ENCODE assay signal across 17 cellular contexts in the genomic region with DNA sequence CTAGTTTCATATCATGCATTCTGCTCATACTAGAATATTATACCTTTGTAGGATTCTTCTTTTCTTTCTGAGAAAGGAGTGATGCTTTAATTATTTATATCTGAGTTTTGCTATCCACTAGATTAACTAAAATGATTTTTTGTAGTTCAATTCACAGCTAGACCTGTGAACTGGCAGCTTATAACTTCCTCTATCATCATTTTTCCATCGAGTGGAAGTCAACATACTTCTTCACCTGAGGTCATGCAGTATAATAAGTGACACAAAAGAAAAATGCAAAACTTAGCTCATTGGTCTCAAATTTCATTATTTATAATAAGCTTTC. TPM values are rescaled to one million over a fixed set of nuclear protein-coding genes. Genes with fewer than 3 reads are reported as not detected.
DNase-seq lines count a peak whose midpoint lies in the region; ATAC-seq and TF ChIP-seq lines count a peak whose summit lies in the region.
"Had no signal": no experiment of that assay in that cellular context is flagged by ENCODE, and none has a peak within 500 bp of the region (broad histone marks: within the 10 kb centered on the region; RNA-seq: fewer than 3 reads in every experiment).

No MANE protein-coding gene starts in this region.

- H3K4me3 ChIP-seq in tibial artery: no peak overlapping the region
- H3K4me3 ChIP-seq: colonic mucosa, PC-9 had no signal

- peaks cover 71% of the 10 kb centered on the region for H3K36me3 Mint-ChIP-seq in activated CD4-positive, alpha-beta T cell treated with anti-CD3 and anti-CD28 coated beads, Interleukin-2, amount 10 ng/mL, durations not matched to agents 24 days and 14 days (ENCODE audit: low read depth)
- peaks cover 13% of the 10 kb centered on the region for H3K36me3 Mint-ChIP-seq in T-cell
- peaks cover 13 to 94% (median 22%) of the 10 kb centered on the region in 3 donors for H3K36me3 Mint-ChIP-seq in naive thymus-derived CD8-positive, alpha-beta T cell
- H3K36me3 Mint-ChIP-seq: CD14-positive monocyte; natural killer cell treated with Interleukin-12 subunit alpha and Interleukin-12 subunit beta and Interleukin-15 and Interleukin-18, amount 100 ng/mL, for 72 hours had no signal

- H3K9me3 ChIP-seq in tibial artery: no peaks in the 10 kb centered on the region
- H3K9me3 ChIP-seq: colonic mucosa, SK-N-SH had no signal

- no peaks in the 10 kb centered on the region for H3K27me3 ChIP-seq in tibial artery
- H3K27me3 ChIP-seq: colonic mucosa had no signal

- POLR2A ChIA-PET in T-cell (lab: Charles Lee): interaction anchor here in 1 of 2 donors (0.6 kb wide), 2 partner anchors 19 to 192 kb away, joined by 3 to 4 read pairs; no protein-coding TSS in a partner anchor
- POLR2A ChIA-PET in naive thymus-derived CD8-positive, alpha-beta T cell (lab: Charles Lee): interaction anchor here (1.4 to 2.1 kb wide), 3 partner anchors 16 to 503 kb away, joined by 3 to 8 read pairs (median 6); no protein-coding TSS in a partner anchor

- peaks cover 59% of the 10 kb centered on the region for H3K4me1 Mint-ChIP-seq in activated CD4-positive, alpha-beta T cell treated with anti-CD3 and anti-CD28 coated beads, Interleukin-2, amount 10 ng/mL, durations not matched to agents 24 days and 14 days
- peaks cover 51 to 64% (median 56%) of the 10 kb centered on the region in 3 donors for H3K4me1 Mint-ChIP-seq in T-cell
- peaks cover 23 to 78% (median 66%) of the 10 kb centered on the region in 4 donors for H3K4me1 Mint-ChIP-seq in naive thymus-derived CD8-positive, alpha-beta T cell

- peak overlapping the region; percentile 62 for H3K27ac Mint-ChIP-seq in activated CD4-positive, alpha-beta T cell treated with anti-CD3 and anti-CD28 coated beads, Interleukin-2, amount 10 ng/mL, durations not matched to agents 24 days and 14 days
- H3K27ac Mint-ChIP-seq in T-cell: peak overlapping the region in 1 of 2 donors; percentile 75
- peak overlapping the region in 9 of 10 donors; percentile 16 to 97 (median 90) for H3K27ac Mint-ChIP-seq in naive thymus-derived CD8-positive, alpha-beta T cell
- H3K27ac Mint-ChIP-seq: CD14-positive monocyte; natural killer cell treated with Interleukin-12 subunit alpha and Interleukin-12 subunit beta and Interleukin-15 and Interleukin-18, amount 100 ng/mL, for 72 hours had no signal

- H3K27ac ChIP-seq in tibial artery: no peak overlapping the region
- H3K27ac ChIP-seq: colonic mucosa, HL-60, PC-9 had no signal

- H3K4me3 Mint-ChIP-seq in activated CD4-positive, alpha-beta T cell treated with anti-CD3 and anti-CD28 coated beads, Interleukin-2, amount 10 ng/mL, durations not matched to agents 24 days and 14 days: peak overlapping the region; percentile 79
- H3K4me3 Mint-ChIP-seq in T-cell: peak overlapping the region in 2 of 3 donors; percentile 43 to 95
- H3K4me3 Mint-ChIP-seq in naive thymus-derived CD8-positive, alpha-beta T cell: peak overlapping the region; percentile 60 to 100 (median 95)
- H3K4me3 Mint-ChIP-seq: CD14-positive monocyte; natural killer cell treated with Interleukin-12 subunit alpha and Interleukin-12 subunit beta and Interleukin-15 and Interleukin-18, amount 100 ng/mL, for 72 hours had no signal

- intact Hi-C loops in activated CD4-positive, alpha-beta T cell treated with anti-CD3 and anti-CD28 coated beads, Interleukin-2, amount 10 ng/mL, durations not matched to agents 24 days and 14 days (cut with micrococcal nuclease): loop anchor here (1.0 to 2.0 kb wide), 3 partner anchors 8 to 504 kb away; a partner anchor contains a TSS
- intact Hi-C loops in tibial artery (cut with DNase I; ENCODE audit: low total_unique reads): loop anchor here (10.0 kb wide), 1 partner anchor 636 kb away; no protein-coding TSS in a partner anchor

- H3K27me3 Mint-ChIP-seq in activated CD4-positive, alpha-beta T cell treated with anti-CD3 and anti-CD28 coated beads, Interleukin-2, amount 10 ng/mL, durations not matched to agents 24 days and 14 days: no peaks in the 10 kb centered on the region
- H3K27me3 Mint-ChIP-seq in T-cell: no peaks in the 10 kb centered on the region
- H3K27me3 Mint-ChIP-seq in naive thymus-derived CD8-positive, alpha-beta T cell: no peaks in the 10 kb centered on the region
- H3K27me3 Mint-ChIP-seq: activated CD4-positive, alpha-beta memory T cell treated with anti-CD3 and anti-CD28 coated beads, Interleukin-2, amount 10 ng/mL, durations not matched to agents 7 days and 5 days; natural killer cell treated with Interleukin-12 subunit alpha and Interleukin-12 subunit beta and Interleukin-15 and Interleukin-18, amount 100 ng/mL, for 72 hours had no signal

- CTCF ChIA-PET in T-cell (lab: Charles Lee): interaction anchor here (0.5 to 2.2 kb wide), 28 partner anchors 8 to 1434 kb away, joined by 3 to 20 read pairs (median 4); no protein-coding TSS in a partner anchor

- no peak for DNase-seq in activated CD4-positive, alpha-beta T cell treated with anti-CD3 and anti-CD28 coated beads, Interleukin-2, amount 10 ng/mL, durations not matched to agents 24 days and 14 days
- DNase-seq in activated CD4-positive, alpha-beta T cell treated with anti-CD3 and anti-CD28 coated beads, Interleukin-2, amount 50 U/mL, for 1 hour: no peak
- DNase-seq in T-cell: no peak
- no peak for DNase-seq in naive thymus-derived CD8-positive, alpha-beta T cell
- DNase-seq in tibial artery: no peak
- DNase-seq: colonic mucosa, DMS79 treated with DMSO at 0.1 percent for 48 hours, PC-9, SK-N-SH had no signal

- no peaks in the 10 kb centered on the region for H3K36me3 ChIP-seq in tibial artery
- H3K36me3 ChIP-seq: colonic mucosa had no signal

- H3K4me1 ChIP-seq in tibial artery: peaks cover 0 to 10% (median 0%) of the 10 kb centered on the region in 4 donors
- H3K4me1 ChIP-seq: colonic mucosa had no signal

- H3K9me3 Mint-ChIP-seq in activated CD4-positive, alpha-beta T cell treated with anti-CD3 and anti-CD28 coated beads, Interleukin-2, amount 10 ng/mL, durations not matched to agents 24 days and 14 days: no peaks in the 10 kb centered on the region
- H3K9me3 Mint-ChIP-seq in T-cell: no peaks in the 10 kb centered on the region
- no peaks in the 10 kb centered on the region for H3K9me3 Mint-ChIP-seq in naive thymus-derived CD8-positive, alpha-beta T cell
- H3K9me3 Mint-ChIP-seq: activated CD4-positive, alpha-beta memory T cell treated with anti-CD3 and anti-CD28 coated beads, Interleukin-2, amount 10 ng/mL, durations not matched to agents 7 days and 5 days; CD14-positive monocyte; natural killer cell treated with Interleukin-12 subunit alpha and Interleukin-12 subunit beta and Interleukin-15 and Interleukin-18, amount 100 ng/mL, for 72 hours had no signal

- ATAC-seq in GM19397 (IDR thresholded peaks at IDR 0.05; ENCODE audit: unreplicated experiment): peak; percentile 7
- peak in 2 of 4 experiments; percentile 14 to 36 for ATAC-seq in T-cell (replicated peaks in 1 of 4)
- peak; percentile 17 to 23 for ATAC-seq in naive thymus-derived CD8-positive, alpha-beta T cell
- ATAC-seq in HG02759 (IDR thresholded peaks at IDR 0.05; ENCODE audit: unreplicated experiment): no peak
- no peak for ATAC-seq in GM18502 (IDR thresholded peaks at IDR 0.05; ENCODE audit: poor library complexity, unreplicated experiment)

- no peak for TF ChIP-seq CTCF in tibial artery (IDR thresholded peaks at IDR 0.05)

RNA-seq across cellular contexts. Expression of a gene that starts 8.0 kb away (rescaled TPM):
- 53.4 and 56.5 TPM in 2 replicates for total RNA-seq in activated CD4-positive, alpha-beta T cell treated with anti-CD3 and anti-CD28 coated beads, Interleukin-2, amount 10 ng/mL, durations not matched to agents 24 days and 14 days
- total RNA-seq in T-cell: 100 to 1,000 TPM in 1 of 5 donors, 10 to 100 TPM in 4; 18.5 to 106 (median 52.3) TPM
- 100 to 1,000 TPM; 332 to 337 TPM for total RNA-seq in naive thymus-derived CD8-positive, alpha-beta T cell
- 100 to 1,000 TPM; 127 to 241 (median 223) TPM for polyA plus RNA-seq in naive thymus-derived CD8-positive, alpha-beta T cell
- total RNA-seq: A673, PC-9 had no signal

Comparison
In these comparisons a context has a peak if more than half of its experiments do, and no peak if none do; other contexts are left out.
1. ATAC-seq: peak in GM19397 (single experiment) and naive thymus-derived CD8-positive, alpha-beta T cell (2 of 2); none in HG02759 (single experiment) and GM18502 (single experiment).
2. Peak in every context shown above with its lines, with median percentiles within 50 percentile points of each other: H3K4me3 Mint-ChIP-seq.